Comparison of ENCODE assay signal across 1 cellular context in genomic region chr14:69701857-69702256, GRCh38.
TF ChIP-seq lines count a peak whose summit lies in the region.

No MANE protein-coding gene starts in this region.

TF ChIP-seq in K562, 482 proteins besides CTCF, POLR2A, EP300 and RAD21 (continued from another document and continues in another):
- TF ChIP-seq, protein P1, sequence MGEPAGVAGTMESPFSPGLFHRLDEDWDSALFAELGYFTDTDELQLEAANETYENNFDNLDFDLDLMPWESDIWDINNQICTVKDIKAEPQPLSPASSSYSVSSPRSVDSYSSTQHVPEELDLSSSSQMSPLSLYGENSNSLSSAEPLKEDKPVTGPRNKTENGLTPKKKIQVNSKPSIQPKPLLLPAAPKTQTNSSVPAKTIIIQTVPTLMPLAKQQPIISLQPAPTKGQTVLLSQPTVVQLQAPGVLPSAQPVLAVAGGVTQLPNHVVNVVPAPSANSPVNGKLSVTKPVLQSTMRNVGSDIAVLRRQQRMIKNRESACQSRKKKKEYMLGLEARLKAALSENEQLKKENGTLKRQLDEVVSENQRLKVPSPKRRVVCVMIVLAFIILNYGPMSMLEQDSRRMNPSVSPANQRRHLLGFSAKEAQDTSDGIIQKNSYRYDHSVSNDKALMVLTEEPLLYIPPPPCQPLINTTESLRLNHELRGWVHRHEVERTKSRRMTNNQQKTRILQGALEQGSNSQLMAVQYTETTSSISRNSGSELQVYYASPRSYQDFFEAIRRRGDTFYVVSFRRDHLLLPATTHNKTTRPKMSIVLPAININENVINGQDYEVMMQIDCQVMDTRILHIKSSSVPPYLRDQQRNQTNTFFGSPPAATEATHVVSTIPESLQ (CRISPR knock-in tag; IDR thresholded peaks at IDR 0.05): no peak
- TF ChIP-seq, protein P2, sequence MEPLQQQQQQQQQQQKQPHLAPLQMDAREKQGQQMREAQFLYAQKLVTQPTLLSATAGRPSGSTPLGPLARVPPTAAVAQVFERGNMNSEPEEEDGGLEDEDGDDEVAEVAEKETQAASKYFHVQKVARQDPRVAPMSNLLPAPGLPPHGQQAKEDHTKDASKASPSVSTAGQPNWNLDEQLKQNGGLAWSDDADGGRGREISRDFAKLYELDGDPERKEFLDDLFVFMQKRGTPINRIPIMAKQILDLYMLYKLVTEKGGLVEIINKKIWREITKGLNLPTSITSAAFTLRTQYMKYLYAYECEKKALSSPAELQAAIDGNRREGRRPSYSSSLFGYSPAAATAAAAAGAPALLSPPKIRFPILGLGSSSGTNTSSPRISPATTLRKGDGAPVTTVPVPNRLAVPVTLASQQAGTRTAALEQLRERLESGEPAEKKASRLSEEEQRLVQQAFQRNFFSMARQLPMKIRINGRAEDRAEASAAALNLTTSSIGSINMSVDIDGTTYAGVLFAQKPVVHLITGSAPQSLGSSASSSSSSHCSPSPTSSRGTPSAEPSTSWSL (CRISPR knock-in tag; IDR thresholded peaks at IDR 0.05; ENCODE audit: borderline replicate concordance): no peak
- TF ChIP-seq COPS2 (conservative IDR thresholded peaks at IDR 0.05): no peak
- TF ChIP-seq PHF21A (IDR thresholded peaks at IDR 0.05; ENCODE audit: borderline replicate concordance, low read depth): no peak
- no peak for TF ChIP-seq TBL1XR1 (IDR thresholded peaks at IDR 0.05; ENCODE audit: low read length in 2 of 2)
- TF ChIP-seq CREB5 (CRISPR knock-in tag; IDR thresholded peaks at IDR 0.05): no peak
- TF ChIP-seq NCOA1 (IDR thresholded peaks at IDR 0.05; ENCODE audit: low read depth): peak; percentile 46; the same call in 1 of the 2 replicates
- no peak for TF ChIP-seq ZNF407 (IDR thresholded peaks at IDR 0.05; ENCODE audit: low read depth)
- TF ChIP-seq ZNF175 (CRISPR knock-in tag; IDR thresholded peaks at IDR 0.05; ENCODE audit: low read depth): 0 out of 2 replicates have a peak, but pooled peaks have one; percentile 19
- TF ChIP-seq FOSL1 (tag; conservative IDR thresholded peaks at IDR 0.05): 0 out of 2 replicates have a peak, but pooled peaks have one; percentile 12
- TF ChIP-seq MITF (IDR thresholded peaks at IDR 0.05): peak; percentile 54; the same call in 1 of the 2 replicates
- TF ChIP-seq ARID2 (IDR thresholded peaks at IDR 0.05): no peak
- TF ChIP-seq, protein P3, sequence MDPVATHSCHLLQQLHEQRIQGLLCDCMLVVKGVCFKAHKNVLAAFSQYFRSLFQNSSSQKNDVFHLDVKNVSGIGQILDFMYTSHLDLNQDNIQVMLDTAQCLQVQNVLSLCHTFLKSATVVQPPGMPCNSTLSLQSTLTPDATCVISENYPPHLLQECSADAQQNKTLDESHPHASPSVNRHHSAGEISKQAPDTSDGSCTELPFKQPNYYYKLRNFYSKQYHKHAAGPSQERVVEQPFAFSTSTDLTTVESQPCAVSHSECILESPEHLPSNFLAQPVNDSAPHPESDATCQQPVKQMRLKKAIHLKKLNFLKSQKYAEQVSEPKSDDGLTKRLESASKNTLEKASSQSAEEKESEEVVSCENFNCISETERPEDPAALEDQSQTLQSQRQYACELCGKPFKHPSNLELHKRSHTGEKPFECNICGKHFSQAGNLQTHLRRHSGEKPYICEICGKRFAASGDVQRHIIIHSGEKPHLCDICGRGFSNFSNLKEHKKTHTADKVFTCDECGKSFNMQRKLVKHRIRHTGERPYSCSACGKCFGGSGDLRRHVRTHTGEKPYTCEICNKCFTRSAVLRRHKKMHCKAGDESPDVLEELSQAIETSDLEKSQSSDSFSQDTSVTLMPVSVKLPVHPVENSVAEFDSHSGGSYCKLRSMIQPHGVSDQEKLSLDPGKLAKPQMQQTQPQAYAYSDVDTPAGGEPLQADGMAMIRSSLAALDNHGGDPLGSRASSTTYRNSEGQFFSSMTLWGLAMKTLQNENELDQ (CRISPR knock-in tag; IDR thresholded peaks at IDR 0.05; ENCODE audit: borderline replicate concordance): no peak
- peak; percentile 61; the same call in 1 of the 2 replicates for TF ChIP-seq HNRNPL (IDR thresholded peaks at IDR 0.05; ENCODE audit: low read depth, low read length)
- no peak for TF ChIP-seq RBM22 (IDR thresholded peaks at IDR 0.05; ENCODE audit: low read depth, low read length, poor library complexity, severe bottlenecking)
- TF ChIP-seq, protein P4, sequence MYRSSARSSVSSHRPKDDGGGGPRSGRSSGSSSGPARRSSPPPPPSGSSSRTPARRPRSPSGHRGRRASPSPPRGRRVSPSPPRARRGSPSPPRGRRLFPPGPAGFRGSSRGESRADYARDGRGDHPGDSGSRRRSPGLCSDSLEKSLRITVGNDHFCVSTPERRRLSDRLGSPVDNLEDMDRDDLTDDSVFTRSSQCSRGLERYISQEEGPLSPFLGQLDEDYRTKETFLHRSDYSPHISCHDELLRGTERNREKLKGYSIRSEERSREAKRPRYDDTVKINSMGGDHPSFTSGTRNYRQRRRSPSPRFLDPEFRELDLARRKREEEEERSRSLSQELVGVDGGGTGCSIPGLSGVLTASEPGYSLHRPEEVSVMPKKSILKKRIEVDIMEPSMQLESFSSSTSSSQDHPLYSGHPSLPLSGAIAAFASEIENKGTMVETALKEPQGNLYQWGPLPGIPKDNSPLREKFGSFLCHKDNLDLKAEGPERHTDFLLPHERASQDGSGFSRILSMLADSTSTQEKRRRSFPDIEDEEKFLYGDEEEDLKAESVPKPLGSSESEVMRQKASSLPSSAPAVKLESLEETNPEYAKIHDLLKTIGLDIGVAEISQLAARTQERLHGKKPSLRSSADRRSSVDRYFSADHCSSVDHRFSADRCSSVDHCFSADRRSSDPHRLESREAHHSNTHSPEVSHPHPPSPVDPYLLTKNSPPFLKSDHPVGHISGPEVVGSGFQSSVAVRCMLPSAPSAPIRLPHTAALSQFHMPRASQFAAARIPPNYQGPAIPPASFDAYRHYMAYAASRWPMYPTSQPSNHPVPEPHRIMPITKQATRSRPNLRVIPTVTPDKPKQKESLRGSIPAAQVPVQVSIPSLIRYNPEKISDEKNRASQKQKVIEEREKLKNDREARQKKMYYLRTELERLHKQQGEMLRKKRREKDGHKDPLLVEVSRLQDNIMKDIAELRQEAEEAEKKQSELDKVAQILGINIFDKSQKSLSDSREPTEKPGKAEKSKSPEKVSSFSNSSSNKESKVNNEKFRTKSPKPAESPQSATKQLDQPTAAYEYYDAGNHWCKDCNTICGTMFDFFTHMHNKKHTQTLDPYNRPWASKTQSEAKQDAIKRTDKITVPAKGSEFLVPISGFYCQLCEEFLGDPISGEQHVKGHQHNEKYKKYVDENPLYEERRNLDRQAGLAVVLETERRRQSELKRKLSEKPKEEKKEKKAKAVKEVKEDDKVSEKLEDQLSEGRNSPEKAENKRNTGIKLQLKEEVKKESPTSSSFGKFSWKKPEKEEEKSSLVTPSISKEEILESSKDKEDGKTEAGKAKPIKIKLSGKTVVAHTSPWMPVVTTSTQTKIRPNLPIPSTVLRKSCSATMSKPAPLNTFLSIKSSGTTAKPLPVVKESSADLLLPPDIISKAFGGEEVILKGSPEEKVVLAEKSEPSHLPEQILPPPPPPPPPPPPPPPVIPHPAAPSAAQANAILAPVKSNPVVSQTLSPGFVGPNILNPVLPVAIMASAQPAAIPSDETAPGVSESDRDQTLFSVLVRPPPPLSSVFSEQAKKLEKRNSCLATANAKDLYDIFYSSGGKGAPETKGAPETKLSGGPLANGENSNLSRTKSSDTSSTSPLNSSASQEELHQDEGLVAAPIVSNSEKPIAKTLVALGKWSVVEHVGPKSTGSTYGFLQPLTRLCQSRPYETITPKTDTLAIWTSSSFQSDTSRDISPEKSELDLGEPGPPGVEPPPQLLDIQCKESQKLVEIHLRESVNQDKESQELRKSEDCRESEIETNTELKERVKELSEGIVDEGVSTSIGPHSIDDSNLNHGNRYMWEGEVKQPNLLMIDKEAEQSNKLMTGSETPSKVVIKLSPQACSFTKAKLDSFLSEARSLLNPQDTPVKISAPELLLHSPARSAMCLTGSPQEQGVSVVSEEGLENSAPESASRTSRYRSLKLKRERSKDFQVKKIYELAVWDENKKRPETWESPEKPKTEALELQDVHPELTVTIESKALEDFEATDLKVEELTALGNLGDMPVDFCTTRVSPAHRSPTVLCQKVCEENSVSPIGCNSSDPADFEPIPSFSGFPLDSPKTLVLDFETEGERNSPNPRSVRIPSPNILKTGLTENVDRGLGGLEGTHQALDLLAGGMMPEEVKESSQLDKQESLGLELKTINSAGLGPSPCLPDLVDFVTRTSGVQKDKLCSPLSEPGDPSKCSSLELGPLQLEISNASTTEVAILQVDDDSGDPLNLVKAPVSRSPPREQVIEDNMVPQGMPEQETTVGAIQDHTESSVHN (IDR thresholded peaks at IDR 0.05; ENCODE audit: borderline replicate concordance in 1 of 2, low read depth in 1 of 2): no peak
- no peak for TF ChIP-seq ZNF165 (CRISPR knock-in tag; IDR thresholded peaks at IDR 0.05; ENCODE audit: borderline replicate concordance)
- TF ChIP-seq TAF7 (tag; IDR thresholded peaks at IDR 0.05): no peak
- no peak for TF ChIP-seq RHOXF2B (CRISPR knock-in tag; conservative IDR thresholded peaks at IDR 0.05)
- no peak for TF ChIP-seq HINFP (tag; conservative IDR thresholded peaks at IDR 0.05; ENCODE audit: low read depth)
- no peak for TF ChIP-seq HDGF (IDR thresholded peaks at IDR 0.05)
